14 cellular contexts compared by ENCODE assay signal in genomic region chr7:68730871-68731403, GRCh38.
DNase-seq lines count a peak whose midpoint lies in the region; ATAC-seq and TF ChIP-seq lines count a peak whose summit lies in the region.
"Had no signal": no experiment of that assay in that cellular context is flagged by ENCODE, and none has a peak within 500 bp of the region (broad histone marks: within the 10 kb centered on the region; RNA-seq: fewer than 3 reads in every experiment).

No MANE protein-coding gene starts in this region.

- H3K36me3 Mint-ChIP-seq in CD14-positive monocyte = no peaks in the 10 kb centered on the region

- DNase-seq in NCI-H1092 (lab: John Stamatoyannopoulos, UW) (peak; percentile 89), NCI-H510A (lab: John Stamatoyannopoulos, UW) (peak; percentile 62), kidney tubule cell (ENCODE audit: low spot score) (peak; percentile 52), activated T-cell treated with anti-CD3 and anti-CD28 coated beads for 4 hours (no peak), CD14-positive monocyte (ENCODE audit: low spot score) (no peak)
- no peak for DNase-seq in stimulated activated naive CD4-positive, alpha-beta T cell (lab: John Stamatoyannopoulos, UW)
- DNase-seq: activated CD8-positive, alpha-beta T cell treated with anti-CD3 and anti-CD28 coated beads, Interleukin-2, amount 10 ng/mL, durations not matched to agents 7 days and 5 days; Caco-2; effector CD8-positive, alpha-beta T cell; glutamatergic neuron; NCI-H526 treated with DMSO at 0.1 percent for 48 hours had no signal

- H3K4me1 Mint-ChIP-seq in CD14-positive monocyte = no peaks in the 10 kb centered on the region

- intact Hi-C loops in CD14-positive monocyte (cut with micrococcal nuclease) = no loop called here

- TF ChIP-seq CTCF in C4-2B (conservative IDR thresholded peaks at IDR 0.05) (no peak), CD14-positive monocyte (IDR thresholded peaks at IDR 0.05) (no peak)

- H3K9me3 Mint-ChIP-seq in CD14-positive monocyte = peaks cover 6 to 29% (median 17%) of the 10 kb centered on the region in 7 donors

- no peak overlapping the region for H3K4me3 Mint-ChIP-seq in CD14-positive monocyte
- H3K4me3 Mint-ChIP-seq: activated CD8-positive, alpha-beta T cell treated with anti-CD3 and anti-CD28 coated beads, Interleukin-2, amount 10 ng/mL, durations not matched to agents 7 days and 5 days; stimulated activated naive CD8-positive, alpha-beta T cell treated with anti-CD3 and anti-CD28 coated beads, Interleukin-15, Interleukin-2, amounts not matched to agents 100 ng/mL and 50 ng/mL, for 24 hours had no signal

- peak overlapping the region; percentile 46; the same call in 1 of the 2 replicates for H3K27ac ChIP-seq in C4-2B

- H3K27ac Mint-ChIP-seq in CD14-positive monocyte = no peak overlapping the region
- H3K27ac Mint-ChIP-seq: activated CD8-positive, alpha-beta T cell treated with anti-CD3 and anti-CD28 coated beads, Interleukin-2, amount 10 ng/mL, durations not matched to agents 7 days and 5 days; stimulated activated naive CD8-positive, alpha-beta T cell treated with anti-CD3 and anti-CD28 coated beads, Interleukin-15, Interleukin-2, amounts not matched to agents 100 ng/mL and 50 ng/mL, for 24 hours had no signal

- no peak for ATAC-seq in GM21786 (IDR thresholded peaks at IDR 0.05; ENCODE audit: unreplicated experiment)
- ATAC-seq: activated CD8-positive, alpha-beta T cell treated with anti-CD3 and anti-CD28 coated beads, Interleukin-2, amount 10 ng/mL, durations not matched to agents 7 days and 5 days had no signal

- H3K27me3 Mint-ChIP-seq in CD14-positive monocyte (ENCODE audit: low read depth in 3 of 3) = no peaks in the 10 kb centered on the region
- H3K27me3 Mint-ChIP-seq: stimulated activated naive CD8-positive, alpha-beta T cell treated with anti-CD3 and anti-CD28 coated beads, Interleukin-15, Interleukin-2, amounts not matched to agents 100 ng/mL and 50 ng/mL, for 24 hours had no signal

Comparison
In these comparisons a context has a peak if more than half of its experiments do, and no peak if none do; other contexts are left out.
1. DNase-seq: peak in NCI-H1092 (single experiment), NCI-H510A (single experiment) and kidney tubule cell (single experiment); none in stimulated activated naive CD4-positive, alpha-beta T cell (0 of 6), activated T-cell treated with anti-CD3 and anti-CD28 coated beads for 4 hours (single experiment) and CD14-positive monocyte (single experiment).